Comparison of ENCODE assay signal across 13 cellular contexts in genomic region chr10:119834188-119834587, GRCh38. TPM values are rescaled to one million over a fixed set of nuclear protein-coding genes. Genes with fewer than 3 reads are reported as not detected.
A peak's percentile ranks its signal among the peaks of the same experiment; 100 is the strongest.
DNase-seq lines count a peak whose midpoint lies in the region; ATAC-seq and TF ChIP-seq lines count a peak whose summit lies in the region.
"Had no signal": no experiment of that assay in that cellular context is flagged by ENCODE, and none has a peak within 500 bp of the region (broad histone marks: within the 10 kb centered on the region; RNA-seq: fewer than 3 reads in every experiment).

No MANE protein-coding gene starts in this region.

- no peaks in the 10 kb centered on the region for H3K27me3 Mint-ChIP-seq in activated T-cell treated with anti-CD3 and anti-CD28 coated beads, Interleukin-2, amount 50 U/mL, for 72 hours (ENCODE audit: low read depth)

- H3K9me3 ChIP-seq in MM.1S (replicated peaks; ENCODE audit: insufficient read depth, low read length), result no peaks in the 10 kb centered on the region
- H3K9me3 ChIP-seq: left ventricle myocardium inferior had no signal

- peaks cover 5 to 8% of the 10 kb centered on the region in 2 donors for H3K9me3 Mint-ChIP-seq in activated T-cell treated with anti-CD3 and anti-CD28 coated beads, Interleukin-2, amount 50 U/mL, for 72 hours
- peaks cover 4 to 13% of the 10 kb centered on the region in 2 donors for H3K9me3 Mint-ChIP-seq in activated naive CD4-positive, alpha-beta T cell treated with anti-CD3 and anti-CD28 coated beads, Interleukin-2, amount 50 U/mL, for 72 hours
- H3K9me3 Mint-ChIP-seq in stimulated activated effector memory CD8-positive, alpha-beta T cell treated with anti-CD3 and anti-CD28 coated beads, Interleukin-12 subunit alpha, Interleukin-12 subunit beta, amount 100 ng/mL, for 72 hours, result peaks cover 9% of the 10 kb centered on the region

- no peak overlapping the region for H2AFZ ChIP-seq in MM.1S (ENCODE audit: low read length)

- peaks cover 40% of the 10 kb centered on the region for H3K4me1 Mint-ChIP-seq in activated T-cell treated with anti-CD3 and anti-CD28 coated beads, Interleukin-2, amount 50 U/mL, for 72 hours (ENCODE audit: low read depth)
- H3K4me1 Mint-ChIP-seq in stimulated activated effector memory CD8-positive, alpha-beta T cell treated with anti-CD3 and anti-CD28 coated beads, Interleukin-12 subunit alpha, Interleukin-12 subunit beta, amount 100 ng/mL, for 72 hours, result peaks cover 33% of the 10 kb centered on the region

- no peaks in the 10 kb centered on the region for H3K27me3 ChIP-seq in MM.1S (replicated peaks; ENCODE audit: insufficient read depth, low read length)

- peak overlapping the region; percentile 9 to 43 for H3K4me3 Mint-ChIP-seq in activated T-cell treated with anti-CD3 and anti-CD28 coated beads, Interleukin-2, amount 50 U/mL, for 72 hours
- H3K4me3 Mint-ChIP-seq in stimulated activated effector memory CD8-positive, alpha-beta T cell treated with anti-CD3 and anti-CD28 coated beads, Interleukin-12 subunit alpha, Interleukin-12 subunit beta, amount 100 ng/mL, for 72 hours, result no peak overlapping the region

- H3K4me2 ChIP-seq in MM.1S (ENCODE audit: low read depth, low read length), result no peak overlapping the region

- TF ChIP-seq CTCF in MM.1S (IDR thresholded peaks at IDR 0.05; ENCODE audit: low read length), result no peak

- peaks cover 33 to 82% of the 10 kb centered on the region in 2 donors for H3K36me3 Mint-ChIP-seq in activated T-cell treated with anti-CD3 and anti-CD28 coated beads, Interleukin-2, amount 50 U/mL, for 72 hours (ENCODE audit: insufficient read depth in 2 of 2)
- H3K36me3 Mint-ChIP-seq in activated naive CD4-positive, alpha-beta T cell treated with anti-CD3 and anti-CD28 coated beads, Interleukin-2, amount 50 U/mL, for 72 hours, result peaks cover 29 to 67% of the 10 kb centered on the region in 2 donors
- peaks cover 100% of the 10 kb centered on the region for H3K36me3 Mint-ChIP-seq in stimulated activated effector memory CD8-positive, alpha-beta T cell treated with anti-CD3 and anti-CD28 coated beads, Interleukin-12 subunit alpha, Interleukin-12 subunit beta, amount 100 ng/mL, for 72 hours

- H3K4me1 ChIP-seq in MM.1S (ENCODE audit: low read length), result peaks cover 12% of the 10 kb centered on the region
- H3K4me1 ChIP-seq: left ventricle myocardium inferior had no signal

- H3K79me2 ChIP-seq in MM.1S (ENCODE audit: low read length), result peaks cover 3% of the 10 kb centered on the region; the same call in 1 of the 2 replicates

- no peaks in the 10 kb centered on the region for H3K9me2 ChIP-seq in MM.1S (replicated peaks; ENCODE audit: insufficient read depth, low read length)

- H3K27ac Mint-ChIP-seq in activated T-cell treated with anti-CD3 and anti-CD28 coated beads, Interleukin-2, amount 50 U/mL, for 72 hours, result peak overlapping the region; percentile 80
- H3K27ac Mint-ChIP-seq in activated naive CD4-positive, alpha-beta T cell treated with anti-CD3 and anti-CD28 coated beads, Interleukin-2, amount 50 U/mL, for 72 hours, result peak overlapping the region; percentile 66 to 74
- H3K27ac Mint-ChIP-seq in stimulated activated effector memory CD8-positive, alpha-beta T cell treated with anti-CD3 and anti-CD28 coated beads, Interleukin-12 subunit alpha, Interleukin-12 subunit beta, amount 100 ng/mL, for 72 hours, result peak overlapping the region; percentile 16

- H3K27ac ChIP-seq in MM.1S (ENCODE audit: low read length), result no peak overlapping the region
- H3K27ac ChIP-seq: left ventricle myocardium inferior had no signal

- H3K36me3 ChIP-seq in MM.1S (replicated peaks; ENCODE audit: insufficient read depth, low read length), result peaks cover 26% of the 10 kb centered on the region; the same call in 1 of the 2 replicates

- DNase-seq in activated T-cell treated with anti-CD3 and anti-CD28 coated beads, Interleukin-2, amount 50 U/mL, for 72 hours, result peak; percentile 23 to 27
- no peak for DNase-seq in activated T-cell treated with anti-CD3 and anti-CD28 coated beads, Interleukin-2, amount 50 U/mL, for 48 hours
- DNase-seq in MM.1S, result peak; percentile 26
- DNase-seq in activated naive CD4-positive, alpha-beta T cell treated with anti-CD3 and anti-CD28 coated beads, Interleukin-2, amount 50 U/mL, for 72 hours (ENCODE audit: low spot score in 2 of 2), result peak in 1 of 2 donors; percentile 16
- no peak for DNase-seq in stimulated activated effector memory CD8-positive, alpha-beta T cell treated with anti-CD3 and anti-CD28 coated beads, Interleukin-12 subunit alpha, Interleukin-12 subunit beta, amount 100 ng/mL, for 72 hours (ENCODE audit: low spot score in 2 of 2)
- DNase-seq in HuH-7.5 (ENCODE audit: low spot score), result no peak
- no peak for DNase-seq in NCI-H128 (lab: John Stamatoyannopoulos, UW; ENCODE audit: unreplicated experiment)
- DNase-seq: caudate nucleus, hippocampal formation, Karpas-422, left ventricle myocardium inferior, occipital lobe had no signal

- no peak overlapping the region for H3K4me3 ChIP-seq in MM.1S (ENCODE audit: low read length)
- H3K4me3 ChIP-seq: left ventricle myocardium inferior had no signal

- H4K20me1 ChIP-seq in MM.1S (ENCODE audit: insufficient read depth, low read length), result no peaks in the 10 kb centered on the region

- H3K9ac ChIP-seq in MM.1S (ENCODE audit: low read length), result no peak overlapping the region

- no peaks in the 10 kb centered on the region for H3F3A ChIP-seq in MM.1S (ENCODE audit: insufficient read depth, low read length)

- ATAC-seq in activated T-cell treated with anti-CD3 and anti-CD28 coated beads, Interleukin-2, amount 50 U/mL, for 72 hours (replicated peaks in 1 of 2), result peak; percentile 80 to 91
- ATAC-seq in activated naive CD4-positive, alpha-beta T cell treated with anti-CD3 and anti-CD28 coated beads, Interleukin-2, amount 50 U/mL, for 72 hours, result peak; percentile 87 to 92
- ATAC-seq in stimulated activated effector memory CD8-positive, alpha-beta T cell treated with anti-CD3 and anti-CD28 coated beads, Interleukin-12 subunit alpha, Interleukin-12 subunit beta, amount 100 ng/mL, for 72 hours, result peak; percentile 91
- ATAC-seq in HG02981 (IDR thresholded peaks at IDR 0.05; ENCODE audit: unreplicated experiment), result no peak

RNA-seq across cellular contexts. Expression of gene MCMBP, which starts 38.5 kb away (rescaled TPM):
- 10 to 100 TPM; 90.8 to 99.2 TPM for total RNA-seq in activated T-cell treated with anti-CD3 and anti-CD28 coated beads, Interleukin-2, amount 50 U/mL, for 72 hours
- total RNA-seq in activated naive CD4-positive, alpha-beta T cell treated with anti-CD3 and anti-CD28 coated beads, Interleukin-2, amount 50 U/mL, for 72 hours, result 10 to 100 TPM; 51.8 to 84.6 TPM

RNA-seq across cellular contexts. Expression of gene SEC23IP, which starts 58.3 kb away (rescaled TPM):
- total RNA-seq in activated T-cell treated with anti-CD3 and anti-CD28 coated beads, Interleukin-2, amount 50 U/mL, for 72 hours, result 10 to 100 TPM; 47.8 to 57.9 TPM
- total RNA-seq in activated naive CD4-positive, alpha-beta T cell treated with anti-CD3 and anti-CD28 coated beads, Interleukin-2, amount 50 U/mL, for 72 hours, result 10 to 100 TPM; 59.5 to 71.0 TPM

Comparison
In these comparisons a context has a peak if more than half of its experiments do, and no peak if none do; other contexts are left out.
1. DNase-seq: peak in activated T-cell treated with anti-CD3 and anti-CD28 coated beads, Interleukin-2, amount 50 U/mL, for 72 hours (2 of 2) and MM.1S (single experiment); none in activated T-cell treated with anti-CD3 and anti-CD28 coated beads, Interleukin-2, amount 50 U/mL, for 48 hours (0 of 2), stimulated activated effector memory CD8-positive, alpha-beta T cell treated with anti-CD3 and anti-CD28 coated beads, Interleukin-12 subunit alpha, Interleukin-12 subunit beta, amount 100 ng/mL, for 72 hours (0 of 2), HuH-7.5 (single experiment) and NCI-H128 (single experiment).
2. H3K27ac Mint-ChIP-seq: peak in every context shown above with its lines; median percentile 80 in activated T-cell treated with anti-CD3 and anti-CD28 coated beads, Interleukin-2, amount 50 U/mL, for 72 hours; 70 in activated naive CD4-positive, alpha-beta T cell treated with anti-CD3 and anti-CD28 coated beads, Interleukin-2, amount 50 U/mL, for 72 hours; 16 in stimulated activated effector memory CD8-positive, alpha-beta T cell treated with anti-CD3 and anti-CD28 coated beads, Interleukin-12 subunit alpha, Interleukin-12 subunit beta, amount 100 ng/mL, for 72 hours.